In the genomic region with DNA sequence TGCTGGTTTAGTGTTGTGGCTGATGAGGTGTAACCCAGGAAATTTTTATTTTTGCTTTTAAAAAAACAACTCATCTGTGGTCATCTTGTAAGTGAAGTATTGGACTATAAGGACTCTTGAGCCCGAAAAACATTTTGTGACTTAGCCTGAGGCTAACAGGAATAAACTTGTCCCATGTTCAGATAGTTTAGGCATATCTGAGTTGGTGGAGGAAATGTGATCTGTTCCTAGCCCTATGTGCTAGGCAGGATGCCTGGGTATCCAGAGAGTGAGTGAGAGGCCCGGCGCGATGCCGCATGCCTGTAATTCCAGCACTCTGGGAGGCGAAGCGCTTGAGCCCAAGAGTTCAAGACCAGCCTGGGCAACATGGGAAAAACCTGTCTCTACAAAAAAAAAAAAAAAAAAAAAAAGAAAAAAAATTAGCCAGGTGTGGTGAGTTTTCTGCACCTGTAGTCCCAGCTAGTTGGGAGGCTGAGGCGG, we compare ENCODE assay signal across 12 cellular contexts. TPM values are rescaled to one million over a fixed set of nuclear protein-coding genes. Genes with fewer than 3 reads are reported as not detected.
DNase-seq lines count a peak whose midpoint lies in the region; ATAC-seq, FAIRE-seq and TF ChIP-seq lines count a peak whose summit lies in the region.
"Had no signal": no experiment of that assay in that cellular context is flagged by ENCODE, and none has a peak within 500 bp of the region (broad histone marks: within the 10 kb centered on the region; RNA-seq: fewer than 3 reads in every experiment).

No MANE protein-coding gene starts in this region.

- CTCF ChIA-PET in Caco-2 (lab: Charles Lee) (no interaction called here), GM10248 (lab: Yijun Ruan, JAX) (no interaction called here)

- no peaks in the 10 kb centered on the region for H3K9me3 ChIP-seq in adrenal gland (replicated peaks in 1 of 3)
- H3K9me3 ChIP-seq in keratinocyte (ENCODE audit: control insufficient read depth, low read depth, low read length), result no peaks in the 10 kb centered on the region
- H3K9me3 ChIP-seq in uterus, result no peaks in the 10 kb centered on the region
- no peaks in the 10 kb centered on the region for H3K9me3 ChIP-seq in Caco-2
- H3K9me3 ChIP-seq: lower lobe of right lung, right lobe of liver had no signal

- no peaks in the 10 kb centered on the region for H3K9me3 Mint-ChIP-seq in natural killer cell treated with Interleukin-12 subunit alpha and Interleukin-12 subunit beta and Interleukin-15 and Interleukin-18, amount 100 ng/mL, for 72 hours
- H3K9me3 Mint-ChIP-seq in natural killer cell (no peaks in the 10 kb centered on the region), Caco-2 (ENCODE audit: unreplicated experiment) (no peaks in the 10 kb centered on the region)

- H3K27ac ChIP-seq in adrenal gland (peak overlapping the region in 4 of 5 donors; percentile 23 to 78 (median 56)), keratinocyte (ENCODE audit: control insufficient read depth, insufficient read depth, low read length) (peak overlapping the region; percentile 67), uterus (peak overlapping the region; percentile 36 to 81)
- H3K27ac ChIP-seq: lower lobe of right lung, right lobe of liver had no signal

- intact Hi-C loops in natural killer cell (cut with micrococcal nuclease) (no loop called here), adrenal gland (cut with DNase I) (no loop called here), uterus (cut with DNase I; ENCODE audit: low total_unique reads) (no loop called here), Caco-2 (cut with micrococcal nuclease; ENCODE audit: unreplicated experiment) (no loop called here)

- no peak overlapping the region for H3K4me3 ChIP-seq in adrenal gland
- H3K4me3 ChIP-seq in keratinocyte (ENCODE audit: control insufficient read depth in 2 of 3, extremely low read depth in 1 of 3, insufficient read depth in 2 of 3, low read depth in 1 of 3, low read length in 3 of 3), result peak overlapping the region in 1 of 3 experiments; percentile 5
- H3K4me3 ChIP-seq in uterus, result no peak overlapping the region
- no peak overlapping the region for H3K4me3 ChIP-seq in Caco-2 (ENCODE audit: low read depth, low read length)
- H3K4me3 ChIP-seq: lower lobe of right lung, right lobe of liver had no signal

- peaks cover 4 to 25% of the 10 kb centered on the region in 2 donors for H3K4me1 ChIP-seq in adrenal gland (replicated peaks in 1 of 2)
- H3K4me1 ChIP-seq in keratinocyte (ENCODE audit: control insufficient read depth, extremely low read depth, insufficient read depth, low read length), result peaks cover 50% of the 10 kb centered on the region
- H3K4me1 ChIP-seq in uterus, result no peaks in the 10 kb centered on the region
- H3K4me1 ChIP-seq in Caco-2, result 0 out of 2 replicates have a peak, but pooled peaks cover 2% of the 10 kb centered on the region
- H3K4me1 ChIP-seq: right lobe of liver had no signal

- H3K9me1 ChIP-seq in keratinocyte (ENCODE audit: control insufficient read depth, extremely low read depth, insufficient read depth, low read length), result peaks cover 2% of the 10 kb centered on the region

- BruUV-seq in Caco-2 (replicated peaks; lab: Mats Ljungman, UMichigan), result no TSS peak

- peaks cover 6% of the 10 kb centered on the region for H3K36me3 Mint-ChIP-seq in natural killer cell treated with Interleukin-12 subunit alpha and Interleukin-12 subunit beta and Interleukin-15 and Interleukin-18, amount 100 ng/mL, for 72 hours
- H3K36me3 Mint-ChIP-seq in natural killer cell (no peaks in the 10 kb centered on the region), Caco-2 (ENCODE audit: insufficient read depth, unreplicated experiment) (peaks cover 35% of the 10 kb centered on the region)

- H3K36me3 ChIP-seq in adrenal gland (replicated peaks in 1 of 2) (no peaks in the 10 kb centered on the region), keratinocyte (ENCODE audit: control insufficient read depth in 2 of 2, extremely low read depth in 1 of 2, insufficient read depth in 2 of 2, low read length in 2 of 2) (peaks cover 0 to 3% of the 10 kb centered on the region in 2 experiments), uterus (no peaks in the 10 kb centered on the region), Caco-2 (ENCODE audit: control insufficient read depth, insufficient read depth, low read length) (no peaks in the 10 kb centered on the region)
- H3K36me3 ChIP-seq: lower lobe of right lung, right lobe of liver had no signal

- H3K27me3 ChIP-seq in adrenal gland, result no peaks in the 10 kb centered on the region
- H3K27me3 ChIP-seq in keratinocyte (ENCODE audit: control insufficient read depth, extremely low read depth, insufficient read depth, low read length), result no peaks in the 10 kb centered on the region
- no peaks in the 10 kb centered on the region for H3K27me3 ChIP-seq in uterus
- H3K27me3 ChIP-seq in Caco-2 (replicated peaks; ENCODE audit: control insufficient read depth, insufficient read depth, low read length), result no peaks in the 10 kb centered on the region
- H3K27me3 ChIP-seq: right lobe of liver had no signal

- H3K4me3 Mint-ChIP-seq in natural killer cell treated with Interleukin-12 subunit alpha and Interleukin-12 subunit beta and Interleukin-15 and Interleukin-18, amount 100 ng/mL, for 72 hours, result peak overlapping the region; percentile 80
- H3K4me3 Mint-ChIP-seq in natural killer cell (no peak overlapping the region), Caco-2 (ENCODE audit: unreplicated experiment) (no peak overlapping the region)

- POLR2A ChIA-PET in Caco-2 (lab: Charles Lee) (no interaction called here), GM10248 (lab: Yijun Ruan, JAX) (interaction anchor here (0.6 kb wide), 1 partner anchor 37 kb away, joined by 4 read pairs; no protein-coding TSS in a partner anchor)

- peaks cover 44% of the 10 kb centered on the region in 2 donors for H3K4me1 Mint-ChIP-seq in natural killer cell treated with Interleukin-12 subunit alpha and Interleukin-12 subunit beta and Interleukin-15 and Interleukin-18, amount 100 ng/mL, for 72 hours (ENCODE audit: low read depth in 2 of 2)
- peaks cover 18 to 47% of the 10 kb centered on the region in 2 donors for H3K4me1 Mint-ChIP-seq in natural killer cell
- peaks cover 19% of the 10 kb centered on the region for H3K4me1 Mint-ChIP-seq in Caco-2 (ENCODE audit: low read depth, unreplicated experiment)

- no peak for TF ChIP-seq CTCF in natural killer cell (IDR thresholded peaks at IDR 0.05)
- no peak for TF ChIP-seq CTCF in adrenal gland (IDR thresholded peaks at IDR 0.05)
- TF ChIP-seq CTCF in keratinocyte (optimal IDR thresholded peaks at IDR 0.05 in 1 of 3, IDR thresholded peaks at IDR 0.05 in 1 of 3, conservative IDR thresholded peaks at IDR 0.05 in 1 of 3; ENCODE audit: extremely low read depth in 1 of 3, insufficient read depth in 2 of 3, low read length in 3 of 3), result no peak
- no peak for TF ChIP-seq CTCF in uterus (IDR thresholded peaks at IDR 0.05)
- TF ChIP-seq CTCF in Caco-2 (IDR thresholded peaks at IDR 0.05; ENCODE audit: insufficient read depth in 1 of 2, low read depth in 1 of 2, low read length in 1 of 2, severe bottlenecking in 1 of 2, unreplicated experiment in 1 of 2), result no peak
- no peak for TF ChIP-seq CTCF in GM10248 (IDR thresholded peaks at IDR 0.05; ENCODE audit: control extremely low read depth, extremely low read depth, low read depth, missing control alignments)

- FAIRE-seq in keratinocyte (lab: Jason Lieb, UNC), result peak; percentile 75

- peaks cover 0 to 6% of the 10 kb centered on the region in 2 donors for H3K27me3 Mint-ChIP-seq in natural killer cell treated with Interleukin-12 subunit alpha and Interleukin-12 subunit beta and Interleukin-15 and Interleukin-18, amount 100 ng/mL, for 72 hours
- H3K27me3 Mint-ChIP-seq in natural killer cell (ENCODE audit: low read depth in 2 of 2) (no peaks in the 10 kb centered on the region), Caco-2 (ENCODE audit: insufficient read depth, unreplicated experiment) (no peaks in the 10 kb centered on the region)

- peak overlapping the region; percentile 65 for H3K4me2 ChIP-seq in keratinocyte (ENCODE audit: control insufficient read depth, extremely low read depth, insufficient read depth, low read depth, low read length)

- H3K79me2 ChIP-seq in keratinocyte (ENCODE audit: control insufficient read depth, insufficient read depth, low read length), result peaks cover 67% of the 10 kb centered on the region

- no peak overlapping the region for H2AFZ ChIP-seq in keratinocyte (ENCODE audit: control insufficient read depth, low read length)

- ATAC-seq in natural killer cell treated with Interleukin-12 subunit alpha and Interleukin-12 subunit beta and Interleukin-15 and Interleukin-18, amount 100 ng/mL, for 72 hours, result no peak
- no peak for ATAC-seq in natural killer cell
- ATAC-seq: lower lobe of right lung, right lobe of liver had no signal

- dilution Hi-C loops in keratinocyte (cut with MboI; ENCODE audit: extremely low pct_ligation_motif_present, low sequenced_read_pairs), result no loop called here

- H3K9ac ChIP-seq in keratinocyte (ENCODE audit: control insufficient read depth, extremely low read depth, insufficient read depth, low read length), result peak overlapping the region; percentile 45

- H3K27ac Mint-ChIP-seq in natural killer cell treated with Interleukin-12 subunit alpha and Interleukin-12 subunit beta and Interleukin-15 and Interleukin-18, amount 100 ng/mL, for 72 hours, result peak overlapping the region; percentile 85 to 86
- H3K27ac Mint-ChIP-seq in natural killer cell (no peak overlapping the region), Caco-2 (ENCODE audit: unreplicated experiment) (no peak overlapping the region)

- DNase-seq in natural killer cell treated with Interleukin-12 subunit alpha and Interleukin-12 subunit beta and Interleukin-15 and Interleukin-18, amount 100 ng/mL, for 72 hours (ENCODE audit: low spot score), result no peak
- DNase-seq in natural killer cell (no peak), adrenal gland (peak in 2 of 7 donors; percentile 11 to 17), keratinocyte (ENCODE audit: low read depth, low spot score) (peak; percentile 65), uterus (no peak), Caco-2 (no peak), NCI-H526 (lab: John Stamatoyannopoulos, UW) (no peak), GM10248 (ENCODE audit: extremely low spot score) (no peak)
- DNase-seq: C1 segment of cervical spinal cord, lower lobe of right lung, NCI-H774, right lobe of liver had no signal

- peaks cover 14% of the 10 kb centered on the region for H4K20me1 ChIP-seq in keratinocyte (ENCODE audit: control insufficient read depth, extremely low read depth, insufficient read depth, low read length)

- WGBS in adrenal gland, 4 donors, result 56 to 90% (median 74%) methylated on average over 4 to 8 of the region's 8 CpGs

- TF ChIP-seq POLR2A in adrenal gland (IDR thresholded peaks at IDR 0.05) (no peak), uterus (IDR thresholded peaks at IDR 0.05) (no peak)

RNA-seq across cellular contexts. Expression of a gene that starts 3.7 kb away (rescaled TPM):
- total RNA-seq in natural killer cell treated with Interleukin-12 subunit alpha and Interleukin-12 subunit beta and Interleukin-15 and Interleukin-18, amount 100 ng/mL, for 72 hours, result 100 to 1,000 TPM; 119 to 127 TPM
- 10 to 100 TPM; 14.9 to 19.4 (median 18.6) TPM for total RNA-seq in natural killer cell
- total RNA-seq in adrenal gland, result 100 to 1,000 TPM in 5 of 8 donors, 10 to 100 TPM in 3; 68.3 to 265 (median 131) TPM
- 100 to 1,000 TPM in 1 of 3 donors, 10 to 100 TPM in 2; 78.6 to 138 (median 99.5) TPM for polyA plus RNA-seq in adrenal gland
- polyA plus RNA-seq in keratinocyte, result 59.1 to 142 TPM (median 127 TPM) in 3 replicates
- 209 TPM for polyA plus RNA-seq in keratinocyte (2011; ENCODE audit: low read depth)
- polyA plus RNA-seq in keratinocyte (2011; cell fraction: cytosol; rRNA removed), result 100 and 144 TPM in 2 replicates
- 33.2 and 48.1 TPM in 2 replicates for polyA plus RNA-seq in keratinocyte (2011; cell fraction: nucleus; rRNA removed)
- polyA plus RNA-seq in keratinocyte (2012; ENCODE audit: low replicate concordance), result 76.6 and 160 TPM in 2 replicates
- 31.1 to 65.7 TPM (median 38.3 TPM) in 3 replicates for polyA minus RNA-seq in keratinocyte
- polyA minus RNA-seq in keratinocyte (2011; cell fraction: cytosol; rRNA and poly(A)+ RNA removed), result 119 TPM
- 15.2 and 25.1 TPM in 2 replicates for polyA minus RNA-seq in keratinocyte (2011; cell fraction: nucleus; rRNA and poly(A)+ RNA removed)
- total RNA-seq in uterus, result 10 to 100 TPM in 3 of 4 donors, 1 to 10 TPM in 1; 6.4 to 84.3 (median 37.8) TPM
- 158 and 164 TPM in 2 replicates for total RNA-seq in Caco-2 (2022)

Comparison
In these comparisons a context has a peak if more than half of its experiments do, and no peak if none do; other contexts are left out.
1. H3K27ac Mint-ChIP-seq: peak in natural killer cell treated with Interleukin-12 subunit alpha and Interleukin-12 subunit beta and Interleukin-15 and Interleukin-18, amount 100 ng/mL, for 72 hours (2 of 2); none in natural killer cell (0 of 2) and Caco-2 (single experiment).
2. Peak in every context shown above with its lines, with median percentiles within 50 percentile points of each other: H3K27ac ChIP-seq.